16 cellular contexts compared by ENCODE assay signal in genomic region chr7:101819183-101819582, GRCh38. TPM values are rescaled to one million over a fixed set of nuclear protein-coding genes. Genes with fewer than 3 reads are reported as not detected.
DNase-seq lines count a peak whose midpoint lies in the region; ATAC-seq and TF ChIP-seq lines count a peak whose summit lies in the region.
"Had no signal": no experiment of that assay in that cellular context is flagged by ENCODE, and none has a peak within 500 bp of the region (broad histone marks: within the 10 kb centered on the region; RNA-seq: fewer than 3 reads in every experiment).

No MANE protein-coding gene starts in this region.

- H3K27ac Mint-ChIP-seq in type B pancreatic cell: peak overlapping the region; percentile 90
- H3K27ac Mint-ChIP-seq: activated naive CD8-positive, alpha-beta T cell; activated T-cell treated with anti-CD3 and anti-CD28 coated beads, Interleukin-2, amount 50 U/mL, for 24 hours had no signal

- H3K36me3 ChIP-seq in HAP-1 (replicated peaks) (no peaks in the 10 kb centered on the region; the same call in none of the 2 replicates), ascending aorta (no peaks in the 10 kb centered on the region), muscle layer of colon (ENCODE audit: insufficient read depth, low read length) (no peaks in the 10 kb centered on the region)
- H3K36me3 ChIP-seq: BE2C had no signal

- H3K27me3 Mint-ChIP-seq in type B pancreatic cell: peaks cover 17% of the 10 kb centered on the region
- H3K27me3 Mint-ChIP-seq: activated naive CD8-positive, alpha-beta T cell; activated T-cell treated with anti-CD3 and anti-CD28 coated beads, Interleukin-2, amount 50 U/mL, for 24 hours had no signal

- intact Hi-C loops in ascending aorta (cut with DNase I) (loop anchor here (5.0 kb wide), 1 partner anchor 133 kb away; no protein-coding TSS in a partner anchor), posterior vena cava (cut with DNase I) (loop anchor here (5.0 to 10.0 kb wide), 4 partner anchors 68 to 416 kb away; no protein-coding TSS in a partner anchor)

- no peak for TF ChIP-seq CTCF in ascending aorta (IDR thresholded peaks at IDR 0.05)
- no peak for TF ChIP-seq CTCF in type B pancreatic cell (conservative IDR thresholded peaks at IDR 0.05)
- no peak for TF ChIP-seq CTCF in GM13976 (IDR thresholded peaks at IDR 0.05; ENCODE audit: borderline replicate concordance, control extremely low read depth, extremely low read depth, insufficient read depth, missing control alignments)

- no peaks in the 10 kb centered on the region for H3K36me3 Mint-ChIP-seq in type B pancreatic cell
- H3K36me3 Mint-ChIP-seq: activated naive CD8-positive, alpha-beta T cell had no signal

- H3K4me1 Mint-ChIP-seq in type B pancreatic cell (ENCODE audit: unreplicated experiment): peaks cover 46% of the 10 kb centered on the region

- no peak for ATAC-seq in HG03439 (IDR thresholded peaks at IDR 0.05; ENCODE audit: unreplicated experiment)

- H3K9me3 Mint-ChIP-seq in type B pancreatic cell: no peaks in the 10 kb centered on the region
- H3K9me3 Mint-ChIP-seq: activated T-cell treated with anti-CD3 and anti-CD28 coated beads, Interleukin-2, amount 50 U/mL, for 24 hours had no signal

- in situ Hi-C loops in HAP-1 (cut with MboI; ENCODE audit: low sequenced_read_pairs) (no loop called here), GM13976 (cut with MboI; ENCODE audit: low sequenced_read_pairs, unreplicated experiment) (loop anchor here (10.0 kb wide), 1 partner anchor 416 kb away; no protein-coding TSS in a partner anchor)

- H3K27ac ChIP-seq in ascending aorta: peak overlapping the region; percentile 87 to 92
- H3K27ac ChIP-seq in muscle layer of colon (ENCODE audit: low read depth, low read length): peak overlapping the region; percentile 37
- H3K27ac ChIP-seq: RWPE1 had no signal

- H3K4me3 ChIP-seq in HAP-1 (peak overlapping the region; percentile 58), ascending aorta (peak overlapping the region in 1 of 2 donors; percentile 96), muscle layer of colon (ENCODE audit: low read depth in 1 of 2, low read length in 2 of 2) (no peak overlapping the region)

- H3K27me3 ChIP-seq in HAP-1 (ENCODE audit: low read depth): no peaks in the 10 kb centered on the region
- H3K27me3 ChIP-seq in ascending aorta: no peaks in the 10 kb centered on the region
- no peaks in the 10 kb centered on the region for H3K27me3 ChIP-seq in muscle layer of colon (ENCODE audit: control insufficient read depth in 1 of 2, insufficient read depth in 2 of 2, low read length in 2 of 2)

- DNase-seq in HAP-1 (ENCODE audit: low spot score in 2 of 2) (no peak), ascending aorta (ENCODE audit: low spot score in 2 of 2) (no peak), type B pancreatic cell (ENCODE audit: extremely low spot score, unreplicated experiment) (no peak), GM13976 (ENCODE audit: low spot score) (no peak), posterior vena cava (ENCODE audit: low spot score) (no peak)
- DNase-seq: activated CD4-positive, alpha-beta T cell treated with anti-CD3 and anti-CD28 coated beads, Interleukin-2, amount 50 U/mL, for 48 hours; activated T-cell treated with anti-CD3 and anti-CD28 coated beads, Interleukin-2, amount 50 U/mL, for 24 hours; BE2C; DMS53; NCI-H1436 treated with DMSO at 0.1 percent for 48 hours; NCI-H345; retina had no signal

- H3K4me1 ChIP-seq in HAP-1: peaks cover 32% of the 10 kb centered on the region
- peaks cover 3 to 28% of the 10 kb centered on the region in 2 donors for H3K4me1 ChIP-seq in ascending aorta
- peaks cover 25% of the 10 kb centered on the region for H3K4me1 ChIP-seq in muscle layer of colon (ENCODE audit: insufficient read depth, low read length)

- no peak overlapping the region for H3K9ac ChIP-seq in muscle layer of colon (ENCODE audit: low read length)

- peak overlapping the region; percentile 89 for H3K4me3 Mint-ChIP-seq in type B pancreatic cell
- H3K4me3 Mint-ChIP-seq: activated T-cell treated with anti-CD3 and anti-CD28 coated beads, Interleukin-2, amount 50 U/mL, for 24 hours had no signal

- H3K9me3 ChIP-seq in HAP-1: no peaks in the 10 kb centered on the region
- no peaks in the 10 kb centered on the region for H3K9me3 ChIP-seq in ascending aorta
- no peaks in the 10 kb centered on the region for H3K9me3 ChIP-seq in muscle layer of colon (ENCODE audit: low read length)
- H3K9me3 ChIP-seq: BE2C had no signal

RNA-seq across cellular contexts. Expression of gene CUX1, which starts 1.8 kb away (rescaled TPM):
- 101 TPM for total RNA-seq in ascending aorta
- total RNA-seq in type B pancreatic cell (ENCODE audit: low replicate concordance): 76.4 and 79.2 TPM in 2 replicates
- 100 to 1,000 TPM in 1 of 2 donors, 10 to 100 TPM in 1; 87.6 to 120 TPM for total RNA-seq in posterior vena cava
